ENCODE assay signal across 1 cellular context in genomic region chr22:37607010-37607911, GRCh38.
A peak's percentile ranks its signal among the peaks of the same experiment; 100 is the strongest.
TF ChIP-seq lines count a peak whose summit lies in the region.

No MANE protein-coding gene starts in this region.

TF ChIP-seq in HCT116, 20 proteins besides CTCF, POLR2A, EP300 and RAD21 (continued from another document):
- TF ChIP-seq EZH2phosphoT487 (IDR thresholded peaks at IDR 0.05; ENCODE audit: borderline replicate concordance) (no peak), POLR2AphosphoS5 (IDR thresholded peaks at IDR 0.05; ENCODE audit: low read depth, low read length) (peak; percentile 61), REST (IDR thresholded peaks at IDR 0.05; ENCODE audit: low read depth) (no peak), EZH2 (IDR thresholded peaks at IDR 0.05) (no peak)
